In genomic region chr3:4245671-4246070, GRCh38 we compare ENCODE assay signal across 19 cellular contexts.
"Had no signal": no experiment of that assay in that cellular context is flagged by ENCODE, and none has a peak within 500 bp of the region (broad histone marks: within the 10 kb centered on the region; RNA-seq: fewer than 3 reads in every experiment).

No MANE protein-coding gene starts in this region.

- H3K4me1 ChIP-seq: psoas muscle, spleen, upper lobe of left lung had no signal

- DNase-seq: activated CD4-positive, alpha-beta T cell treated with anti-CD3 and anti-CD28 coated beads, Interleukin-2, amount 50 U/mL, for 4 hours; activated T-cell treated with anti-CD3 and anti-CD28 coated beads, Interleukin-2, amount 50 U/mL, for 1 hour; brain microvascular endothelial cell; cerebellar nuclear complex; dermis blood vessel endothelial cell; mucosa of descending colon; natural killer cell; occipital lobe; psoas muscle; spleen; stimulated activated CD4-positive, alpha-beta T cell treated with anti-CD3 and anti-CD28 coated beads, Interleukin-2, amount 100 ng/mL, for 24 hours; stimulated activated naive B cell treated with anti-CD40 and anti-IgM and Interleukin-4, amounts not matched to agents 10 μg/mL and 1 μg/mL and 100 μg/mL, for 72 hours; substantia nigra; T-helper 2 cell; upper lobe of left lung had no signal

- ATAC-seq: activated CD4-positive, CD25-positive, alpha-beta regulatory T cell treated with anti-CD3 and anti-CD28 coated beads, Interleukin-2, amount 50 U/mL, for 24 hours; activated naive CD4-positive, alpha-beta T cell treated with anti-CD3 and anti-CD28 coated beads, Interleukin-2, amount 50 U/mL, for 72 hours; esophagus mucosa; mucosa of descending colon; natural killer cell; psoas muscle; sciatic nerve; stimulated activated naive B cell treated with anti-CD40 and anti-IgM and Interleukin-4, amounts not matched to agents 10 μg/mL and 1 μg/mL and 100 μg/mL, for 72 hours had no signal

- H3K4me3 ChIP-seq: mucosa of descending colon, psoas muscle, spleen, upper lobe of left lung had no signal

- H3K9me3 ChIP-seq: mucosa of descending colon, psoas muscle, spleen, upper lobe of left lung had no signal

- H3K27ac ChIP-seq: brain microvascular endothelial cell, psoas muscle, spleen, upper lobe of left lung had no signal

- H3K36me3 ChIP-seq: brain microvascular endothelial cell, spleen, upper lobe of left lung had no signal

- H3K27me3 ChIP-seq: brain microvascular endothelial cell, spleen, upper lobe of left lung had no signal
